ENCODE assay signal across 13 cellular contexts in genomic region chr5:62791059-62791458, GRCh38.
DNase-seq lines count a peak whose midpoint lies in the region; ATAC-seq and TF ChIP-seq lines count a peak whose summit lies in the region.
"Had no signal": no experiment of that assay in that cellular context is flagged by ENCODE, and none has a peak within 500 bp of the region (broad histone marks: within the 10 kb centered on the region; RNA-seq: fewer than 3 reads in every experiment).

No MANE protein-coding gene starts in this region.

- DNase-seq in left ventricle myocardium inferior (no peak), cardiac septum (ENCODE audit: low spot score) (no peak), fibroblast of mammary gland (ENCODE audit: low read depth) (peak; percentile 6), OCI-M2 (lab: John Stamatoyannopoulos, UW; ENCODE audit: unreplicated experiment) (no peak), GM19240 (ENCODE audit: insufficient read length, low spot score) (no peak)
- no peak for DNase-seq in effector CD4-positive, alpha-beta T cell
- DNase-seq: activated CD4-positive, CD25-positive, alpha-beta regulatory T cell treated with anti-CD3 and anti-CD28 coated beads, Interleukin-2, amount 50 U/mL, for 72 hours; activated naive CD8-positive, alpha-beta T cell treated with anti-CD3 and anti-CD28 coated beads, Interleukin-2, amount 50 U/mL, for 24 hours; naive thymus-derived CD8-positive, alpha-beta T cell; NCI-H2081 treated with DMSO at 0.1 percent for 48 hours; uterus had no signal

- intact Hi-C loops in left ventricle myocardium inferior (cut with micrococcal nuclease): no loop called here
- intact Hi-C loops in cardiac septum (cut with DNase I): no loop called here

- no peak overlapping the region for H3K9ac ChIP-seq in OCI-LY3 (ENCODE audit: low read length)

- H3K27me3 ChIP-seq in left ventricle myocardium inferior (ENCODE audit: low read depth) (no peaks in the 10 kb centered on the region), OCI-LY3 (ENCODE audit: low read depth, low read length) (no peaks in the 10 kb centered on the region)
- H3K27me3 ChIP-seq: uterus had no signal

- no peak overlapping the region for H2AFZ ChIP-seq in OCI-LY3 (ENCODE audit: low read depth, low read length)

- H3K79me2 ChIP-seq in OCI-LY3 (ENCODE audit: low read length): no peaks in the 10 kb centered on the region

- no peaks in the 10 kb centered on the region for H4K20me1 ChIP-seq in OCI-LY3 (ENCODE audit: insufficient read depth, low read length)

- peak; percentile 22 for TF ChIP-seq CTCF in left ventricle myocardium inferior (IDR thresholded peaks at IDR 0.05; ENCODE audit: borderline replicate concordance)
- peak; percentile 62 for TF ChIP-seq CTCF in OCI-LY3 (IDR thresholded peaks at IDR 0.05; ENCODE audit: low read depth, low read length)
- peak; percentile 23 for TF ChIP-seq CTCF in fibroblast of mammary gland (conservative IDR thresholded peaks at IDR 0.05; ENCODE audit: control insufficient read depth, insufficient read depth, low read depth, low read length)

- H3K9me3 ChIP-seq in left ventricle myocardium inferior (replicated peaks) (no peaks in the 10 kb centered on the region), OCI-LY3 (ENCODE audit: insufficient read depth, low read length) (no peaks in the 10 kb centered on the region)
- H3K9me3 ChIP-seq: uterus had no signal

- ATAC-seq in GM18498 (IDR thresholded peaks at IDR 0.05; ENCODE audit: unreplicated experiment): no peak
- ATAC-seq: activated naive CD8-positive, alpha-beta T cell treated with anti-CD3 and anti-CD28 coated beads, Interleukin-2, amount 50 U/mL, for 24 hours; naive thymus-derived CD8-positive, alpha-beta T cell had no signal

- no peaks in the 10 kb centered on the region for H3K36me3 ChIP-seq in left ventricle myocardium inferior
- no peaks in the 10 kb centered on the region for H3K36me3 ChIP-seq in OCI-LY3 (replicated peaks; ENCODE audit: low read depth, low read length)
- H3K36me3 ChIP-seq: uterus had no signal

- no peak overlapping the region for H3K4me3 ChIP-seq in left ventricle myocardium inferior
- H3K4me3 ChIP-seq in OCI-LY3 (ENCODE audit: low read length): no peak overlapping the region
- no peak overlapping the region for H3K4me3 ChIP-seq in fibroblast of mammary gland (ENCODE audit: control insufficient read depth, low read depth, low read length)
- H3K4me3 ChIP-seq: uterus had no signal

- H3K4me2 ChIP-seq in OCI-LY3 (ENCODE audit: low read length): no peak overlapping the region

- H3K4me1 ChIP-seq in left ventricle myocardium inferior: no peaks in the 10 kb centered on the region
- no peaks in the 10 kb centered on the region for H3K4me1 ChIP-seq in OCI-LY3 (ENCODE audit: low read length)
- H3K4me1 ChIP-seq: uterus had no signal

- H3K27ac ChIP-seq in left ventricle myocardium inferior (replicated peaks) (no peak overlapping the region), OCI-LY3 (ENCODE audit: low read length) (no peak overlapping the region)
- H3K27ac ChIP-seq: uterus had no signal
